ENCODE assay signal across 1 cellular context in genomic region chrX:19893722-19894121, GRCh38.
TF ChIP-seq lines count a peak whose summit lies in the region.

No MANE protein-coding gene starts in this region.

TF ChIP-seq in HepG2, 621 proteins besides CTCF, POLR2A, EP300 and RAD21 (continued from another document):
- TF ChIP-seq TAF1 (CRISPR knock-in tag; IDR thresholded peaks at IDR 0.05) (no peak), SOX6 (IDR thresholded peaks at IDR 0.05) (no peak), SOX6 (CRISPR knock-in tag; IDR thresholded peaks at IDR 0.05) (0 out of 2 replicates have a peak, but pooled peaks have one; percentile 13), HOXA9 (CRISPR knock-in tag; IDR thresholded peaks at IDR 0.05; ENCODE audit: borderline replicate concordance) (no peak), SUZ12 (IDR thresholded peaks at IDR 0.05; ENCODE audit: low read depth, low read length) (no peak), PAXIP1 (CRISPR knock-in tag; conservative IDR thresholded peaks at IDR 0.05) (no peak), ZNF503 (CRISPR knock-in tag; IDR thresholded peaks at IDR 0.05) (no peak), SOX5 (CRISPR knock-in tag; IDR thresholded peaks at IDR 0.05; ENCODE audit: borderline replicate concordance) (peak; percentile 82), SOX13 (IDR thresholded peaks at IDR 0.05) (no peak), SOX13 (CRISPR knock-in tag; conservative IDR thresholded peaks at IDR 0.05 in 1 of 2, IDR thresholded peaks at IDR 0.05 in 1 of 2) (peak in 1 of 2 experiments; percentile 61; a peak in 1 of 4 replicates), HES4 (CRISPR knock-in tag; IDR thresholded peaks at IDR 0.05; ENCODE audit: borderline replicate concordance) (no peak), ZNF564 (CRISPR knock-in tag; IDR thresholded peaks at IDR 0.05) (no peak), ZNF20 (CRISPR knock-in tag; IDR thresholded peaks at IDR 0.05) (no peak), ZNF644 (CRISPR knock-in tag; IDR thresholded peaks at IDR 0.05; ENCODE audit: low read depth) (no peak), FOXP1 (IDR thresholded peaks at IDR 0.05) (no peak), FOXP1 (CRISPR knock-in tag; IDR thresholded peaks at IDR 0.05) (peak; percentile 41; the same call in 1 of the 2 replicates), TSC22D2 (CRISPR knock-in tag; IDR thresholded peaks at IDR 0.05; ENCODE audit: borderline replicate concordance) (no peak), FOXA3 (CRISPR knock-in tag; IDR thresholded peaks at IDR 0.05) (peak; percentile 56), NCOA2 (CRISPR knock-in tag; IDR thresholded peaks at IDR 0.05) (no peak), MED1 (CRISPR knock-in tag; IDR thresholded peaks at IDR 0.05) (no peak), ZNF614 (CRISPR knock-in tag; IDR thresholded peaks at IDR 0.05; ENCODE audit: borderline replicate concordance) (no peak), UBTF (CRISPR knock-in tag; IDR thresholded peaks at IDR 0.05) (no peak), SAFB2 (CRISPR knock-in tag; IDR thresholded peaks at IDR 0.05; ENCODE audit: borderline replicate concordance, low read depth) (no peak), ZNF180 (CRISPR knock-in tag; IDR thresholded peaks at IDR 0.05; ENCODE audit: borderline replicate concordance, low read depth) (no peak), XBP1 (CRISPR knock-in tag; IDR thresholded peaks at IDR 0.05) (no peak), WIZ (CRISPR knock-in tag; IDR thresholded peaks at IDR 0.05) (no peak), RXRA (CRISPR knock-in tag; IDR thresholded peaks at IDR 0.05) (no peak), E2F1 (CRISPR knock-in tag; IDR thresholded peaks at IDR 0.05) (no peak), SMARCC2 (IDR thresholded peaks at IDR 0.05) (no peak), TEAD3 (CRISPR knock-in tag; optimal IDR thresholded peaks at IDR 0.05; ENCODE audit: borderline replicate concordance) (peak; percentile 41), AKNA (CRISPR knock-in tag; IDR thresholded peaks at IDR 0.05; ENCODE audit: borderline replicate concordance) (no peak), MTA3 (CRISPR knock-in tag; IDR thresholded peaks at IDR 0.05) (no peak), ZNF746 (CRISPR knock-in tag; IDR thresholded peaks at IDR 0.05) (no peak), DR1 (CRISPR knock-in tag; IDR thresholded peaks at IDR 0.05) (no peak), ZBTB33 (CRISPR knock-in tag; IDR thresholded peaks at IDR 0.05) (no peak), ZC3H13 (CRISPR knock-in tag; IDR thresholded peaks at IDR 0.05) (no peak), AHDC1 (CRISPR knock-in tag; IDR thresholded peaks at IDR 0.05; ENCODE audit: borderline replicate concordance) (peak; percentile 39; the same call in 1 of the 2 replicates), ATF7-NPFF (CRISPR knock-in tag; IDR thresholded peaks at IDR 0.05; ENCODE audit: low read depth) (no peak)
